In genomic region chr2:3575534-3576324, GRCh38 we compare ENCODE assay signal across 7 cellular contexts. TPM values are rescaled to one million over a fixed set of nuclear protein-coding genes. Genes with fewer than 3 reads are reported as not detected.
DNase-seq lines count a peak whose midpoint lies in the region; ATAC-seq and TF ChIP-seq lines count a peak whose summit lies in the region.

No MANE protein-coding gene starts in this region.

- H3K4me1 ChIP-seq in lung (ENCODE audit: control insufficient read depth in 2 of 2, insufficient read depth in 2 of 2, low read length in 2 of 2) = peaks cover 4 to 28% of the 10 kb centered on the region in 2 donors

- H3K4me3 ChIP-seq in lung = peak overlapping the region; percentile 80

- no peaks in the 10 kb centered on the region for H3K9me3 Mint-ChIP-seq in central memory CD8-positive, alpha-beta T cell

- H3K4me3 Mint-ChIP-seq in central memory CD8-positive, alpha-beta T cell = peak overlapping the region; percentile 90

- H3K36me3 Mint-ChIP-seq in central memory CD8-positive, alpha-beta T cell (ENCODE audit: insufficient read depth) = peaks cover 58% of the 10 kb centered on the region

- DNase-seq in T-helper 2 cell = peak in 3 of 5 experiments; percentile 10 to 45 (median 19)
- DNase-seq in central memory CD8-positive, alpha-beta T cell (ENCODE audit: low spot score in 2 of 2) = peak; percentile 30 to 35
- DNase-seq in lung (ENCODE audit: low spot score) = no peak
- peak in 2 of 49 donors; percentile 53 to 57 for DNase-seq in substantia nigra (lab: John Stamatoyannopoulos, UW)
- DNase-seq in NCI-H524 treated with DMSO at 0.1 percent for 48 hours (lab: John Stamatoyannopoulos, UW) = no peak

- TF ChIP-seq CTCF in lung (IDR thresholded peaks at IDR 0.05; ENCODE audit: control extremely low read depth, extremely low read depth) = no peak

- no peaks in the 10 kb centered on the region for H3K27me3 ChIP-seq in lung (ENCODE audit: control insufficient read depth, insufficient read depth)

- ATAC-seq in GM19043 (IDR thresholded peaks at IDR 0.05; ENCODE audit: low read depth, unreplicated experiment) = peak; percentile 14
- ATAC-seq in HG03064 (IDR thresholded peaks at IDR 0.05; ENCODE audit: low read depth, unreplicated experiment) = peak; percentile 29
- peak; percentile 54 for ATAC-seq in central memory CD8-positive, alpha-beta T cell (replicated peaks; ENCODE audit: extremely low read depth, poor library complexity, severe bottlenecking)
- peak; percentile 10 for ATAC-seq in lung (ENCODE audit: insufficient read depth, low FRiP score)

- H3K27me3 Mint-ChIP-seq in central memory CD8-positive, alpha-beta T cell = no peaks in the 10 kb centered on the region

- peak overlapping the region; percentile 78 to 92 for H3K27ac ChIP-seq in lung (ENCODE audit: low read depth in 1 of 2, low read length in 1 of 2)
- H3K27ac ChIP-seq in substantia nigra (ENCODE audit: low read depth, low read length, poor library complexity, severe bottlenecking) = peak overlapping the region; percentile 78

- H3K4me1 Mint-ChIP-seq in central memory CD8-positive, alpha-beta T cell = peaks cover 42% of the 10 kb centered on the region

- H3K9me3 ChIP-seq in lung (ENCODE audit: control insufficient read depth in 2 of 2, insufficient read depth in 1 of 2, low read length in 1 of 2) = no peaks in the 10 kb centered on the region

- H3K36me3 ChIP-seq in lung (ENCODE audit: control insufficient read depth in 2 of 2, insufficient read depth in 2 of 2, low read length in 2 of 2) = peaks cover 5 to 22% of the 10 kb centered on the region in 2 donors

- WGBS in lung, 2 donors = 1 to 2% methylated on average over 54 of the region's 54 CpGs

- peak overlapping the region; percentile 98 for H3K27ac Mint-ChIP-seq in central memory CD8-positive, alpha-beta T cell (ENCODE audit: low read depth)

RNA-seq across cellular contexts. Expression of gene RPS7, which starts 0.7 kb away (rescaled TPM):
- 1,000 to 10,000 TPM; 1,011 to 1,210 TPM for total RNA-seq in lung
- polyA plus RNA-seq in lung = 1,000 to 10,000 TPM; 1,447 to 3,656 TPM

RNA-seq across cellular contexts. Expression of gene RNASEH1, which starts 17.6 kb away (rescaled TPM):
- 10 to 100 TPM; 13.2 to 24.5 TPM for total RNA-seq in lung
- polyA plus RNA-seq in lung = 10 to 100 TPM in 1 of 2 donors, 1 to 10 TPM in 1; 9.6 to 17.3 TPM

RNA-seq across cellular contexts. Expression of gene COLEC11, which starts 19.2 kb away (rescaled TPM):
- 1 to 10 TPM in 1 of 2 donors, under 1 TPM in 1; 0.71 to 2.0 TPM for total RNA-seq in lung
- 1 to 10 TPM; 1.9 to 3.7 TPM for polyA plus RNA-seq in lung

RNA-seq across cellular contexts. Expression of gene ADI1, which starts 56.4 kb away (rescaled TPM):
- total RNA-seq in lung = 10 to 100 TPM; 52.5 to 65.2 TPM
- 10 to 100 TPM; 46.8 to 59.3 TPM for polyA plus RNA-seq in lung

Comparison
In these comparisons a context has a peak if more than half of its experiments do, and no peak if none do; other contexts are left out.
1. DNase-seq: peak in T-helper 2 cell (3 of 5) and central memory CD8-positive, alpha-beta T cell (2 of 2); none in lung (single experiment) and NCI-H524 treated with DMSO at 0.1 percent for 48 hours (single experiment).
2. Peak in every context shown above with its lines, with median percentiles within 50 percentile points of each other: ATAC-seq.